ENCODE assay signal across 18 cellular contexts in genomic region chr3:56366641-56366984, GRCh38.
A peak's percentile ranks its signal among the peaks of the same experiment; 100 is the strongest.
DNase-seq lines count a peak whose midpoint lies in the region; ATAC-seq and TF ChIP-seq lines count a peak whose summit lies in the region.
"Had no signal": no experiment of that assay in that cellular context is flagged by ENCODE, and none has a peak within 500 bp of the region (broad histone marks: within the 10 kb centered on the region; RNA-seq: fewer than 3 reads in every experiment).

No MANE protein-coding gene starts in this region.

- peak; percentile 45 for DNase-seq in D341Med (ENCODE audit: low spot score)
- DNase-seq in NCI-H69 (lab: John Stamatoyannopoulos, UW): peak; percentile 24
- peak; percentile 63 for DNase-seq in non-pigmented ciliary epithelial cell (ENCODE audit: low read depth)
- no peak for DNase-seq in upper lobe of right lung
- no peak for DNase-seq in NCI-H128 (lab: John Stamatoyannopoulos, UW; ENCODE audit: unreplicated experiment)
- DNase-seq: activated CD4-positive, alpha-beta T cell treated with anti-CD3 and anti-CD28 coated beads for 1 hour; GDM1; heart left ventricle; HFFc6; left ventricle myocardium inferior; NCI-H1436; RPMI8226; stimulated activated CD8-positive, alpha-beta memory T cell treated with anti-CD3 and anti-CD28 coated beads, Interleukin-4, amount 100 ng/mL, for 48 hours had no signal

- H3K4me1 ChIP-seq in upper lobe of right lung: no peaks in the 10 kb centered on the region
- H3K4me1 ChIP-seq: ascending aorta, heart left ventricle, left ventricle myocardium inferior had no signal

- intact Hi-C loops in upper lobe of right lung (cut with DNase I): no loop called here

- no peaks in the 10 kb centered on the region for H3K9me3 ChIP-seq in upper lobe of right lung
- H3K9me3 ChIP-seq: ascending aorta, heart left ventricle, left ventricle myocardium inferior had no signal

- H3K27me3 ChIP-seq in upper lobe of right lung: no peaks in the 10 kb centered on the region
- H3K27me3 ChIP-seq: ascending aorta, heart left ventricle had no signal

- ATAC-seq in upper lobe of right lung (no peak), HG02840 (IDR thresholded peaks at IDR 0.05; ENCODE audit: low FRiP score, unreplicated experiment) (no peak), HG03460 (IDR thresholded peaks at IDR 0.05; ENCODE audit: unreplicated experiment) (no peak)
- ATAC-seq: heart left ventricle had no signal

- TF ChIP-seq CTCF in upper lobe of right lung (IDR thresholded peaks at IDR 0.05): no peak

- H3K4me3 ChIP-seq in upper lobe of right lung: no peak overlapping the region
- H3K4me3 ChIP-seq: ascending aorta, heart left ventricle, left ventricle myocardium inferior had no signal

- H3K27ac ChIP-seq in cingulate gyrus (ENCODE audit: low read depth, low read length): peak overlapping the region; percentile 70
- no peak overlapping the region for H3K27ac ChIP-seq in upper lobe of right lung
- H3K27ac ChIP-seq: ascending aorta, heart left ventricle, HL-60, left ventricle myocardium inferior had no signal

- no peaks in the 10 kb centered on the region for H3K36me3 ChIP-seq in upper lobe of right lung
- H3K36me3 ChIP-seq: ascending aorta, heart left ventricle, left ventricle myocardium inferior had no signal

Comparison
In these comparisons a context has a peak if more than half of its experiments do, and no peak if none do; other contexts are left out.
1. DNase-seq: peak in D341Med (single experiment), NCI-H69 (single experiment) and non-pigmented ciliary epithelial cell (single experiment); none in upper lobe of right lung (single experiment) and NCI-H128 (single experiment).